17 cellular contexts compared by ENCODE assay signal in genomic region chr1:228066891-228067654, GRCh38. TPM values are rescaled to one million over a fixed set of nuclear protein-coding genes. Genes with fewer than 3 reads are reported as not detected.
DNase-seq lines count a peak whose midpoint lies in the region; ATAC-seq and TF ChIP-seq lines count a peak whose summit lies in the region.
"Had no signal": no experiment of that assay in that cellular context is flagged by ENCODE, and none has a peak within 500 bp of the region (broad histone marks: within the 10 kb centered on the region; RNA-seq: fewer than 3 reads in every experiment).

No MANE protein-coding gene starts in this region.

- 61 to 62% methylated on average over 10 of the region's 10 CpGs for WGBS in heart right ventricle, 2 donors

- H3K36me3 ChIP-seq in heart right ventricle = no peaks in the 10 kb centered on the region
- H3K36me3 ChIP-seq: HAP-1 had no signal

- no peak for TF ChIP-seq CTCF in heart right ventricle (IDR thresholded peaks at IDR 0.05)

- H3K4me1 ChIP-seq in heart right ventricle = no peaks in the 10 kb centered on the region
- H3K4me1 ChIP-seq: HAP-1 had no signal

- DNase-seq in Right ventricle myocardium superior (peak; percentile 25), heart right ventricle (no peak), left lobe of liver (ENCODE audit: low spot score) (peak; percentile 18), posterior vena cava (ENCODE audit: low spot score) (peak; percentile 60), Kasumi-1 (lab: John Stamatoyannopoulos, UW) (no peak), DMS53 treated with DMSO at 0.1 percent for 48 hours (lab: John Stamatoyannopoulos, UW; ENCODE audit: unreplicated experiment) (no peak)
- DNase-seq: COR-L47, DMS79 treated with DMSO at 0.1 percent for 48 hours, GM23248, MM.1S, NCI-H1092, NCI-H1436, NCI-H1930, OCI-M1, SHP77 had no signal

- ATAC-seq in Right ventricle myocardium superior (ENCODE audit: poor library complexity) = no peak
- no peak for ATAC-seq in heart right ventricle
- no peak for ATAC-seq in left lobe of liver
- ATAC-seq in GM21529 (IDR thresholded peaks at IDR 0.05; ENCODE audit: unreplicated experiment) = no peak

- H3K27ac ChIP-seq in heart right ventricle = no peak overlapping the region
- H3K27ac ChIP-seq: GM23248 had no signal

- no peaks in the 10 kb centered on the region for H3K9me3 ChIP-seq in heart right ventricle
- H3K9me3 ChIP-seq: HAP-1 had no signal

- peaks cover 19 to 55% (median 53%) of the 10 kb centered on the region in 7 donors for H3K27me3 ChIP-seq in heart right ventricle

- intact Hi-C loops in Right ventricle myocardium superior (cut with DNase I) = no loop called here
- intact Hi-C loops in heart right ventricle (cut with DNase I) = no loop called here
- intact Hi-C loops in posterior vena cava (cut with DNase I) = no loop called here

- no peak overlapping the region for H3K4me3 ChIP-seq in heart right ventricle
- H3K4me3 ChIP-seq: GM23248, HAP-1 had no signal

RNA-seq across cellular contexts. Expression of gene ARF1, which starts 15.4 kb away (rescaled TPM):
- total RNA-seq in Right ventricle myocardium superior (251 TPM), heart right ventricle (100 to 1,000 TPM; 262 to 372 (median 338) TPM), left lobe of liver (172 TPM), posterior vena cava (100 to 1,000 TPM; 300 to 342 TPM)
- 100 to 1,000 TPM; 204 to 498 TPM for polyA plus RNA-seq in heart right ventricle

RNA-seq across cellular contexts. Expression of gene C1orf35, which starts 36.1 kb away (rescaled TPM):
- total RNA-seq in Right ventricle myocardium superior (7.3 TPM), heart right ventricle (10 to 100 TPM in 1 of 10 donors, 1 to 10 TPM in 9; 5.6 to 10.6 (median 6.3) TPM), left lobe of liver (6.9 TPM), posterior vena cava (1 to 10 TPM; 7.8 to 8.0 TPM)
- 10 to 100 TPM; 11.3 to 15.7 TPM for polyA plus RNA-seq in heart right ventricle

RNA-seq across cellular contexts. Expression of gene MRPL55, which starts 42.0 kb away (rescaled TPM):
- total RNA-seq in Right ventricle myocardium superior = 65.6 TPM
- 10 to 100 TPM; 38.0 to 65.2 (median 46.3) TPM for total RNA-seq in heart right ventricle
- polyA plus RNA-seq in heart right ventricle = 100 to 1,000 TPM; 113 to 174 TPM
- 38.0 TPM for total RNA-seq in left lobe of liver
- 10 to 100 TPM; 30.0 to 30.9 TPM for total RNA-seq in posterior vena cava

Comparison
In these comparisons a context has a peak if more than half of its experiments do, and no peak if none do; other contexts are left out.
1. DNase-seq: peak in Right ventricle myocardium superior (single experiment), left lobe of liver (single experiment) and posterior vena cava (single experiment); none in heart right ventricle (0 of 2), Kasumi-1 (0 of 2) and DMS53 treated with DMSO at 0.1 percent for 48 hours (single experiment).